In genomic region chr19:14505488-14506239, GRCh38 we compare ENCODE assay signal across 8 cellular contexts.
DNase-seq lines count a peak whose midpoint lies in the region; ATAC-seq and TF ChIP-seq lines count a peak whose summit lies in the region.

No MANE protein-coding gene starts in this region.

- H3K27ac Mint-ChIP-seq in memory B cell: no peak overlapping the region
- H3K27ac Mint-ChIP-seq in stimulated activated memory B cell treated with anti-CD40 and anti-IgM and Interleukin-4, amounts not matched to agents 10 μg/mL and 1 μg/mL and 100 μg/mL, for 72 hours: no peak overlapping the region

- H3K4me1 Mint-ChIP-seq in memory B cell: peaks cover 11% of the 10 kb centered on the region
- peaks cover 6% of the 10 kb centered on the region for H3K4me1 Mint-ChIP-seq in stimulated activated memory B cell treated with anti-CD40 and anti-IgM and Interleukin-4, amounts not matched to agents 10 μg/mL and 1 μg/mL and 100 μg/mL, for 72 hours

- H3K9me3 Mint-ChIP-seq in memory B cell: no peaks in the 10 kb centered on the region
- H3K9me3 Mint-ChIP-seq in stimulated activated memory B cell treated with anti-CD40 and anti-IgM and Interleukin-4, amounts not matched to agents 10 μg/mL and 1 μg/mL and 100 μg/mL, for 72 hours: no peaks in the 10 kb centered on the region

- no peak overlapping the region for H3K4me3 ChIP-seq in choroid plexus epithelial cell (ENCODE audit: low read depth, low read length)

- H3K27me3 Mint-ChIP-seq in memory B cell: peaks cover 11% of the 10 kb centered on the region
- H3K27me3 Mint-ChIP-seq in stimulated activated memory B cell treated with anti-CD40 and anti-IgM and Interleukin-4, amounts not matched to agents 10 μg/mL and 1 μg/mL and 100 μg/mL, for 72 hours: peaks cover 31% of the 10 kb centered on the region

- peak; percentile 58 for DNase-seq in GM03348 (ENCODE audit: low spot score)
- peak; percentile 55 for DNase-seq in activated CD4-positive, alpha-beta T cell treated with anti-CD3 and anti-CD28 coated beads for 1 hour
- DNase-seq in choroid plexus epithelial cell (ENCODE audit: low read depth): peak; percentile 76
- DNase-seq in memory B cell (ENCODE audit: low spot score in 2 of 2): peak; percentile 52 to 55
- DNase-seq in AG08396 (ENCODE audit: low spot score): no peak

- H3K36me3 Mint-ChIP-seq in memory B cell: no peaks in the 10 kb centered on the region
- H3K36me3 Mint-ChIP-seq in stimulated activated memory B cell treated with anti-CD40 and anti-IgM and Interleukin-4, amounts not matched to agents 10 μg/mL and 1 μg/mL and 100 μg/mL, for 72 hours: no peaks in the 10 kb centered on the region

- H3K4me3 Mint-ChIP-seq in memory B cell: no peak overlapping the region
- no peak overlapping the region for H3K4me3 Mint-ChIP-seq in stimulated activated memory B cell treated with anti-CD40 and anti-IgM and Interleukin-4, amounts not matched to agents 10 μg/mL and 1 μg/mL and 100 μg/mL, for 72 hours

- ATAC-seq in memory B cell (ENCODE audit: low read depth) (peak; percentile 82), HG03280 (IDR thresholded peaks at IDR 0.05; ENCODE audit: unreplicated experiment) (no peak)
- peak; percentile 74 for ATAC-seq in stimulated activated memory B cell treated with anti-CD40 and anti-IgM and Interleukin-4, amounts not matched to agents 10 μg/mL and 1 μg/mL and 100 μg/mL, for 72 hours

- peak; percentile 87 for TF ChIP-seq CTCF in LNCAP (IDR thresholded peaks at IDR 0.05)
- TF ChIP-seq CTCF in choroid plexus epithelial cell (conservative IDR thresholded peaks at IDR 0.05; ENCODE audit: low read depth, low read length): peak; percentile 81
